16 cellular contexts compared by ENCODE assay signal in the genomic region with DNA sequence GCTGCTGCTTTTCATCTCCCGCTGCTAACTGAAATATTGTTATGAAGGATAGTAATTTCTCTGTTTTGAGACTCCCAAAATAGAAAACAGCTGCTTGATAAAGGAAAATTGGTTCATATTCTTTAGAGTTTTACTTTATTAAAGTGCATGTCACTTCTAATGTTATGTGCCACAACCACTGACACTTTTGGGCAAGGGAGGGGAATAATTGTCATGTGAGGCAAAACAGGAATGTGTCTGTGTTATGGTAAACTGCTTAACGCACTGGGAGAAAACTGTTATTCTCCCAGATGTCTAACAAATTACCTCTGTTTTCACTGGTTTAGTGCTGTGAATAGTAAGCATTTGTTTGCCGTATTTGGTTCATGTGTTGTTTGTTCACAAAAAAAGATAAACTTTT.
"Had no signal": no experiment of that assay in that cellular context is flagged by ENCODE, and none has a peak within 500 bp of the region (broad histone marks: within the 10 kb centered on the region; RNA-seq: fewer than 3 reads in every experiment).

No MANE protein-coding gene starts in this region.

- H3K36me3 Mint-ChIP-seq: memory B cell; stimulated activated naive B cell treated with anti-CD40 and anti-IgM and Interleukin-4, amounts not matched to agents 10 μg/mL and 1 μg/mL and 100 μg/mL, for 72 hours had no signal

- H3K27me3 ChIP-seq: ascending aorta, upper lobe of right lung had no signal

- H3K27ac ChIP-seq: SK-N-MC, upper lobe of right lung had no signal

- H3K4me3 Mint-ChIP-seq: activated naive CD8-positive, alpha-beta T cell treated with anti-CD3 and anti-CD28 coated beads, Interleukin-2, amount 50 U/mL, for 24 hours; activated T-helper 17 cell treated with anti-CD3 and anti-CD28 coated beads, Interleukin-2, amount 50 U/mL, for 72 hours; memory B cell; neural crest cell; stimulated activated naive B cell treated with anti-CD40 and anti-IgM and Interleukin-4, amounts not matched to agents 10 μg/mL and 1 μg/mL and 100 μg/mL, for 72 hours had no signal

- H3K4me3 ChIP-seq: SK-N-MC, upper lobe of right lung had no signal

- H3K27me3 Mint-ChIP-seq: activated T-helper 17 cell treated with anti-CD3 and anti-CD28 coated beads, Interleukin-2, amount 50 U/mL, for 72 hours had no signal

- H3K4me1 Mint-ChIP-seq: activated naive CD8-positive, alpha-beta T cell treated with anti-CD3 and anti-CD28 coated beads, Interleukin-2, amount 50 U/mL, for 24 hours; activated T-helper 17 cell treated with anti-CD3 and anti-CD28 coated beads, Interleukin-2, amount 50 U/mL, for 72 hours; memory B cell; stimulated activated naive B cell treated with anti-CD40 and anti-IgM and Interleukin-4, amounts not matched to agents 10 μg/mL and 1 μg/mL and 100 μg/mL, for 72 hours had no signal

- DNase-seq: activated naive CD4-positive, alpha-beta T cell treated with Interleukin-2 at 50 U/mL for 16 hours; activated naive CD8-positive, alpha-beta T cell treated with anti-CD3 and anti-CD28 coated beads, Interleukin-2, amount 50 U/mL, for 24 hours; activated T-cell treated with anti-CD3 and anti-CD28 coated beads for 4 hours; glutamatergic neuron; left ventricle myocardium superior; stimulated activated CD4-positive, alpha-beta T cell treated with anti-CD3 and anti-CD28 coated beads, Interleukin-4, amount 100 ng/mL, for 1 hour; stimulated activated naive B cell treated with anti-CD40 and anti-IgM and Interleukin-4, amounts not matched to agents 10 μg/mL and 1 μg/mL and 100 μg/mL, for 72 hours; substantia nigra; T-helper 1 cell; T1000; upper lobe of right lung had no signal

- H3K9me3 Mint-ChIP-seq: activated naive CD8-positive, alpha-beta T cell treated with anti-CD3 and anti-CD28 coated beads, Interleukin-2, amount 50 U/mL, for 24 hours; activated T-helper 17 cell treated with anti-CD3 and anti-CD28 coated beads, Interleukin-2, amount 50 U/mL, for 72 hours; memory B cell; neural crest cell had no signal

- H3K36me3 ChIP-seq: ascending aorta, upper lobe of right lung had no signal

- H3K9me3 ChIP-seq: ascending aorta, upper lobe of right lung had no signal

- H3K27ac Mint-ChIP-seq: activated naive CD8-positive, alpha-beta T cell treated with anti-CD3 and anti-CD28 coated beads, Interleukin-2, amount 50 U/mL, for 24 hours; activated T-helper 17 cell treated with anti-CD3 and anti-CD28 coated beads, Interleukin-2, amount 50 U/mL, for 72 hours; memory B cell; stimulated activated naive B cell treated with anti-CD40 and anti-IgM and Interleukin-4, amounts not matched to agents 10 μg/mL and 1 μg/mL and 100 μg/mL, for 72 hours had no signal
